Comparison of ENCODE assay signal across 17 cellular contexts in genomic region chr16:16017812-16018211, GRCh38.
A peak's percentile ranks its signal among the peaks of the same experiment; 100 is the strongest.
DNase-seq lines count a peak whose midpoint lies in the region; ATAC-seq and TF ChIP-seq lines count a peak whose summit lies in the region.
"Had no signal": no experiment of that assay in that cellular context is flagged by ENCODE, and none has a peak within 500 bp of the region (broad histone marks: within the 10 kb centered on the region; RNA-seq: fewer than 3 reads in every experiment).

No MANE protein-coding gene starts in this region.

- no peak overlapping the region for H3K27ac ChIP-seq in GM23338 (ENCODE audit: low read depth)
- peak overlapping the region in 3 of 4 donors; percentile 3 to 80 (median 7) for H3K27ac ChIP-seq in esophagus squamous epithelium
- H3K27ac ChIP-seq: 22Rv1, cardiac muscle cell, SK-N-MC had no signal

- DNase-seq in T-helper 1 cell (no peak), GM23338 (ENCODE audit: low spot score) (no peak), WTC11 (ENCODE audit: low spot score) (no peak), esophagus squamous epithelium (lab: John Stamatoyannopoulos, UW) (no peak), superior temporal gyrus (ENCODE audit: extremely low spot score) (no peak), NCI-H2107 (lab: John Stamatoyannopoulos, UW) (no peak)
- DNase-seq: activated CD4-positive, alpha-beta T cell treated with anti-CD3 and anti-CD28 coated beads, Interleukin-2, amount 50 U/mL, for 48 hours; DMS 273 treated with DMSO at 0.1 percent for 48 hours; foreskin melanocyte; natural killer cell; NCI-H146; NCI-H82 had no signal

- peaks cover 20% of the 10 kb centered on the region for H3K4me1 Mint-ChIP-seq in T-helper 1 cell treated with Interleukin-12 subunit alpha and Interleukin-12 subunit beta and Interleukin-4 antibody, amounts not matched to agents 30 μg/mL and 1 μg/mL, for 36 hours (ENCODE audit: low read depth)
- peaks cover 2% of the 10 kb centered on the region; the same call in 1 of the 3 replicates for H3K4me1 Mint-ChIP-seq in GM23338
- no peaks in the 10 kb centered on the region for H3K4me1 Mint-ChIP-seq in WTC11

- H3F3A ChIP-seq in GM23338 (replicated peaks; ENCODE audit: low read depth) = no peaks in the 10 kb centered on the region

- H3K4me3 Mint-ChIP-seq in T-helper 1 cell treated with Interleukin-12 subunit alpha and Interleukin-12 subunit beta and Interleukin-4 antibody, amounts not matched to agents 30 μg/mL and 1 μg/mL, for 36 hours = no peak overlapping the region
- H3K4me3 Mint-ChIP-seq in GM23338 (no peak overlapping the region), WTC11 (no peak overlapping the region)
- H3K4me3 Mint-ChIP-seq: natural killer cell had no signal

- peak overlapping the region; percentile 62 for H3K27ac Mint-ChIP-seq in T-helper 1 cell treated with Interleukin-12 subunit alpha and Interleukin-12 subunit beta and Interleukin-4 antibody, amounts not matched to agents 30 μg/mL and 1 μg/mL, for 36 hours
- 0 out of 2 replicates have a peak overlapping the region, but pooled peaks have one; percentile 56 for H3K27ac Mint-ChIP-seq in GM23338
- peak overlapping the region; percentile 33; the same call in 1 of the 2 replicates for H3K27ac Mint-ChIP-seq in WTC11
- H3K27ac Mint-ChIP-seq: natural killer cell had no signal

- H4K20me1 ChIP-seq in GM23338 (replicated peaks; ENCODE audit: insufficient read depth) = peaks cover 17% of the 10 kb centered on the region

- intact Hi-C loops in esophagus squamous epithelium (cut with DNase I) = no loop called here

- no peaks in the 10 kb centered on the region for H3K27me3 Mint-ChIP-seq in T-helper 1 cell treated with Interleukin-12 subunit alpha and Interleukin-12 subunit beta and Interleukin-4 antibody, amounts not matched to agents 30 μg/mL and 1 μg/mL, for 36 hours (ENCODE audit: low read depth)
- peaks cover 5% of the 10 kb centered on the region for H3K27me3 Mint-ChIP-seq in GM23338 (ENCODE audit: insufficient read depth, low read depth, poor library complexity)
- H3K27me3 Mint-ChIP-seq in WTC11 (ENCODE audit: low read depth) = no peaks in the 10 kb centered on the region

- H3K4me3 ChIP-seq in GM23338 = no peak overlapping the region
- no peak overlapping the region for H3K4me3 ChIP-seq in esophagus squamous epithelium
- H3K4me3 ChIP-seq: cardiac muscle cell, SK-N-MC had no signal

- H3K9me2 ChIP-seq in GM23338 (ENCODE audit: insufficient read depth) = no peaks in the 10 kb centered on the region

- no peak overlapping the region for H3K4me2 ChIP-seq in GM23338

- no peaks in the 10 kb centered on the region for H3K9me3 Mint-ChIP-seq in T-helper 1 cell treated with Interleukin-12 subunit alpha and Interleukin-12 subunit beta and Interleukin-4 antibody, amounts not matched to agents 30 μg/mL and 1 μg/mL, for 36 hours
- H3K9me3 Mint-ChIP-seq in GM23338 (no peaks in the 10 kb centered on the region), WTC11 (no peaks in the 10 kb centered on the region)
- H3K9me3 Mint-ChIP-seq: natural killer cell had no signal

- no peaks in the 10 kb centered on the region for H3K27me3 ChIP-seq in GM23338 (ENCODE audit: insufficient read depth)
- no peaks in the 10 kb centered on the region for H3K27me3 ChIP-seq in esophagus squamous epithelium
- H3K27me3 ChIP-seq: cardiac muscle cell had no signal

- POLR2A ChIA-PET in WTC11 (lab: Charles Lee) = no interaction called here

- peaks cover 7% of the 10 kb centered on the region for H3K36me3 ChIP-seq in GM23338 (ENCODE audit: insufficient read depth)
- peaks cover 0 to 86% (median 7%) of the 10 kb centered on the region in 3 donors for H3K36me3 ChIP-seq in esophagus squamous epithelium

- no peak overlapping the region for H2AFZ ChIP-seq in GM23338

- 78 to 91% methylated on average over 2 to 3 of the region's 3 CpGs for WGBS in esophagus squamous epithelium, 2 donors

- CTCF ChIA-PET in WTC11 (lab: Charles Lee) = no interaction called here

- TF ChIP-seq POLR2A in esophagus squamous epithelium (IDR thresholded peaks at IDR 0.05) = no peak

- H3K9me3 ChIP-seq in esophagus squamous epithelium = no peaks in the 10 kb centered on the region

- no peaks in the 10 kb centered on the region for H3K4me1 ChIP-seq in GM23338 (ENCODE audit: insufficient read depth)
- peaks cover 14 to 68% (median 34%) of the 10 kb centered on the region in 3 donors for H3K4me1 ChIP-seq in esophagus squamous epithelium

- H3K79me2 ChIP-seq in GM23338 (replicated peaks; ENCODE audit: insufficient read depth) = peaks cover under 1% of the 10 kb centered on the region; the same call in 1 of the 2 replicates

- H3K36me3 Mint-ChIP-seq in T-helper 1 cell treated with Interleukin-12 subunit alpha and Interleukin-12 subunit beta and Interleukin-4 antibody, amounts not matched to agents 30 μg/mL and 1 μg/mL, for 36 hours (ENCODE audit: low read depth) = peaks cover 50% of the 10 kb centered on the region
- H3K36me3 Mint-ChIP-seq in GM23338 (ENCODE audit: low read depth) (peaks cover 66% of the 10 kb centered on the region), WTC11 (peaks cover 49% of the 10 kb centered on the region)

- ATAC-seq in GM23338 (no peak), WTC11 (no peak), HG03196 (IDR thresholded peaks at IDR 0.05; ENCODE audit: unreplicated experiment) (no peak)

- no peak for TF ChIP-seq CTCF in GM23338 (conservative IDR thresholded peaks at IDR 0.05; ENCODE audit: low read depth in 2 of 2)
- TF ChIP-seq CTCF in WTC11 (IDR thresholded peaks at IDR 0.05) = no peak
- TF ChIP-seq CTCF in esophagus squamous epithelium (IDR thresholded peaks at IDR 0.05) = no peak

TF ChIP-seq in GM23338, 12 proteins besides CTCF, POLR2A, EP300 and RAD21:
- no peak for TF ChIP-seq ZNF331 (CRISPR knock-in tag; IDR thresholded peaks at IDR 0.05; ENCODE audit: low read depth)
- TF ChIP-seq NANOG (IDR thresholded peaks at IDR 0.05; ENCODE audit: borderline replicate concordance) = no peak

TF ChIP-seq in WTC11, 78 proteins besides CTCF, POLR2A, EP300 and RAD21:
- no peak for TF ChIP-seq E2F5 (CRISPR knock-in tag; IDR thresholded peaks at IDR 0.05)
- no peak for TF ChIP-seq JUN (CRISPR knock-in tag; IDR thresholded peaks at IDR 0.05)
- TF ChIP-seq NFYB (CRISPR knock-in tag; conservative IDR thresholded peaks at IDR 0.05; ENCODE audit: low read depth) = no peak
- TF ChIP-seq FOXP1 (CRISPR knock-in tag; IDR thresholded peaks at IDR 0.05; ENCODE audit: borderline replicate concordance) = no peak
- TF ChIP-seq FOXK1 (CRISPR knock-in tag; IDR thresholded peaks at IDR 0.05) = no peak
- TF ChIP-seq ZNF281 (CRISPR knock-in tag; IDR thresholded peaks at IDR 0.05) = no peak
- TF ChIP-seq SOX15 (CRISPR knock-in tag; IDR thresholded peaks at IDR 0.05) = no peak
- no peak for TF ChIP-seq RORB (CRISPR knock-in tag; IDR thresholded peaks at IDR 0.05)
- no peak for TF ChIP-seq ZBTB21 (CRISPR knock-in tag; IDR thresholded peaks at IDR 0.05; ENCODE audit: borderline replicate concordance)
- no peak for TF ChIP-seq MXD4 (CRISPR knock-in tag; IDR thresholded peaks at IDR 0.05; ENCODE audit: borderline replicate concordance)
